ENCODE assay signal across 1 cellular context in genomic region chr3:189630667-189631372, GRCh38.
TF ChIP-seq lines count a peak whose summit lies in the region.

No MANE protein-coding gene starts in this region.

TF ChIP-seq in IMR-90, 13 proteins besides CTCF, POLR2A, EP300 and RAD21 (continued from another document):
- TF ChIP-seq USF2 (IDR thresholded peaks at IDR 0.05; ENCODE audit: low read depth, low read length) (no peak), RCOR1 (IDR thresholded peaks at IDR 0.05; ENCODE audit: insufficient replicate concordance, low read length) (no peak), CHD1 (IDR thresholded peaks at IDR 0.05; ENCODE audit: low read depth, low read length) (no peak), ELK1 (IDR thresholded peaks at IDR 0.05; ENCODE audit: borderline replicate concordance, low read depth, low read length) (no peak), MXI1 (IDR thresholded peaks at IDR 0.05; ENCODE audit: borderline replicate concordance, low read depth, low read length) (no peak), FOS (IDR thresholded peaks at IDR 0.05; ENCODE audit: low read depth, low read length) (no peak), MAFK (IDR thresholded peaks at IDR 0.05; ENCODE audit: low read depth, low read length) (no peak), NFE2L2 (IDR thresholded peaks at IDR 0.05; ENCODE audit: low read depth, low read length) (no peak), CEBPB (IDR thresholded peaks at IDR 0.05; ENCODE audit: low read depth, low read length) (no peak)
